Comparison of ENCODE assay signal across 9 cellular contexts in genomic region chr10:56823849-56824248, GRCh38.
A peak's percentile ranks its signal among the peaks of the same experiment; 100 is the strongest.
DNase-seq lines count a peak whose midpoint lies in the region; ATAC-seq and TF ChIP-seq lines count a peak whose summit lies in the region.
"Had no signal": no experiment of that assay in that cellular context is flagged by ENCODE, and none has a peak within 500 bp of the region (broad histone marks: within the 10 kb centered on the region; RNA-seq: fewer than 3 reads in every experiment).

No MANE protein-coding gene starts in this region.

- in situ Hi-C loops in KBM-7 (cut with MboI; ENCODE audit: low pct_unique_long_range_greater_than_20kb, low sequenced_read_pairs), result no loop called here

- H3K4me1 ChIP-seq in spleen, result no peaks in the 10 kb centered on the region

- DNase-seq in COLO829 (ENCODE audit: low spot score), result peak; percentile 1
- DNase-seq in KBM-7, result peak; percentile 39
- DNase-seq in dorsolateral prefrontal cortex, result no peak
- DNase-seq in NCI-H510A (lab: John Stamatoyannopoulos, UW), result no peak
- DNase-seq in spleen, result no peak
- DNase-seq in activated CD8-positive, alpha-beta memory T cell treated with anti-CD3 and anti-CD28 coated beads, Interleukin-2, amount 50 U/mL, for 4 hours, result no peak
- DNase-seq: posterior cingulate gyrus had no signal

- H3K27ac ChIP-seq in dorsolateral prefrontal cortex (no peak overlapping the region), spleen (no peak overlapping the region)

- H3K27me3 ChIP-seq in dorsolateral prefrontal cortex, result no peaks in the 10 kb centered on the region
- H3K27me3 ChIP-seq in spleen (replicated peaks in 1 of 7), result no peaks in the 10 kb centered on the region

- intact Hi-C loops in dorsolateral prefrontal cortex (cut with DNase I), result no loop called here
- intact Hi-C loops in spleen (cut with DNase I; ENCODE audit: low total_unique reads), result no loop called here

- no peak overlapping the region for H3K4me3 ChIP-seq in dorsolateral prefrontal cortex
- no peak overlapping the region for H3K4me3 ChIP-seq in spleen

- H3K9me3 ChIP-seq in spleen, result peaks cover 0 to 71% (median 31%) of the 10 kb centered on the region in 8 donors

- H3K36me3 ChIP-seq in spleen, result no peaks in the 10 kb centered on the region

- TF ChIP-seq POLR2A in spleen (IDR thresholded peaks at IDR 0.05), result no peak

- ATAC-seq in GM21423 (IDR thresholded peaks at IDR 0.05; ENCODE audit: unreplicated experiment), result peak; percentile 75
- ATAC-seq in HG02840 (IDR thresholded peaks at IDR 0.05; ENCODE audit: low FRiP score, unreplicated experiment), result no peak

- peak in 37 of 56 donors; percentile 13 to 49 (median 26) for TF ChIP-seq CTCF in dorsolateral prefrontal cortex (IDR thresholded peaks at IDR 0.05 in 54 of 56, conservative IDR thresholded peaks at IDR 0.05 in 2 of 56; ENCODE audit: low read depth in 1 of 56, partially characterized antibody in 56 of 56)
- TF ChIP-seq CTCF in spleen (IDR thresholded peaks at IDR 0.05 in 8 of 11, conservative IDR thresholded peaks at IDR 0.05 in 3 of 11), result peak in 2 of 11 experiments; percentile 13 to 29

- WGBS in spleen, 5 donors, result 27 to 55% (median 36%) methylated on average over 1 of the region's 1 CpG

Comparison
In these comparisons a context has a peak if more than half of its experiments do, and no peak if none do; other contexts are left out.
1. DNase-seq: peak in COLO829 (single experiment) and KBM-7 (single experiment); none in dorsolateral prefrontal cortex (0 of 10), NCI-H510A (single experiment), spleen (single experiment) and activated CD8-positive, alpha-beta memory T cell treated with anti-CD3 and anti-CD28 coated beads, Interleukin-2, amount 50 U/mL, for 4 hours (single experiment).